ENCODE assay signal across 8 cellular contexts in genomic region chr20:23362392-23363256, GRCh38. TPM values are rescaled to one million over a fixed set of nuclear protein-coding genes. Genes with fewer than 3 reads are reported as not detected.
DNase-seq lines count a peak whose midpoint lies in the region; ATAC-seq and TF ChIP-seq lines count a peak whose summit lies in the region.

No MANE protein-coding gene starts in this region.

- H3K9me3 ChIP-seq in thyroid gland, result no peaks in the 10 kb centered on the region

- 6 to 15% methylated on average over 13 to 26 of the region's 50 CpGs for WGBS in thyroid gland, 2 donors

- H3K4me1 ChIP-seq in thyroid gland, result peaks cover 33 to 34% of the 10 kb centered on the region in 2 donors

- H3K36me3 ChIP-seq in thyroid gland, result peaks cover 11 to 16% of the 10 kb centered on the region in 2 donors

- peak; percentile 80 for DNase-seq in AML-193 (lab: John Stamatoyannopoulos, UW)
- DNase-seq in dorsolateral prefrontal cortex, result peak in 2 of 10 donors; percentile 23 to 27
- DNase-seq in lung microvascular endothelial cell (ENCODE audit: low read depth in 2 of 2), result peak; percentile 52 to 54
- DNase-seq in thyroid gland, result peak; percentile 38 to 51
- no peak for DNase-seq in DMS153 treated with DMSO at 0.1 percent for 48 hours (lab: John Stamatoyannopoulos, UW; ENCODE audit: unreplicated experiment)

- peak; percentile 19 for ATAC-seq in GM18907 (IDR thresholded peaks at IDR 0.05; ENCODE audit: unreplicated experiment)
- ATAC-seq in HG03432 (IDR thresholded peaks at IDR 0.05; ENCODE audit: unreplicated experiment), result peak; percentile 17
- peak; percentile 34 for ATAC-seq in SK-N-SH treated with all-trans-retinoic acid at 6 μM for 48 hours

- peak overlapping the region; percentile 66 to 100 (median 99) for H3K27ac ChIP-seq in dorsolateral prefrontal cortex
- peak overlapping the region; percentile 70 to 94 (median 86) for H3K27ac ChIP-seq in thyroid gland

- H3K4me3 ChIP-seq in dorsolateral prefrontal cortex (peak overlapping the region; percentile 70 to 99 (median 91)), thyroid gland (replicated peaks in 1 of 3) (peak overlapping the region; percentile 31 to 91 (median 67))

- no peak for TF ChIP-seq CTCF in dorsolateral prefrontal cortex (IDR thresholded peaks at IDR 0.05 in 54 of 56, conservative IDR thresholded peaks at IDR 0.05 in 2 of 56; ENCODE audit: low read depth in 1 of 56, partially characterized antibody in 56 of 56)
- TF ChIP-seq CTCF in thyroid gland (IDR thresholded peaks at IDR 0.05), result no peak

- intact Hi-C loops in dorsolateral prefrontal cortex (cut with DNase I) (loop anchor here (2.0 to 5.0 kb wide), 3 partner anchors 58 to 80 kb away; partner anchors contain the start of gene NAPB (in 2 of the 2)), thyroid gland (cut with DNase I) (loop anchor here (5.0 kb wide), 1 partner anchor 60 kb away; the partner anchor contains the start of gene NAPB)

- H3K27me3 ChIP-seq in dorsolateral prefrontal cortex (no peaks in the 10 kb centered on the region), thyroid gland (no peaks in the 10 kb centered on the region)

- TF ChIP-seq POLR2A in thyroid gland (IDR thresholded peaks at IDR 0.05), result no peak

TF ChIP-seq in SK-N-SH treated with all-trans-retinoic acid at 6 μM for 48 hours, 23 proteins besides CTCF, POLR2A, EP300 and RAD21:
- no peak for TF ChIP-seq TSHZ2 (CRISPR knock-in tag; IDR thresholded peaks at IDR 0.05)
- no peak for TF ChIP-seq ZC3H10 (CRISPR knock-in tag; IDR thresholded peaks at IDR 0.05)
- TF ChIP-seq ESRRG (CRISPR knock-in tag; IDR thresholded peaks at IDR 0.05), result no peak
- TF ChIP-seq GLIS3 (CRISPR knock-in tag; IDR thresholded peaks at IDR 0.05), result no peak
- no peak for TF ChIP-seq POU6F1 (CRISPR knock-in tag; IDR thresholded peaks at IDR 0.05; ENCODE audit: borderline replicate concordance, low read depth)
- TF ChIP-seq RARB (CRISPR knock-in tag; IDR thresholded peaks at IDR 0.05), result no peak
- TF ChIP-seq TCF4 (CRISPR knock-in tag; IDR thresholded peaks at IDR 0.05; ENCODE audit: borderline replicate concordance), result no peak
- TF ChIP-seq ISL1 (CRISPR knock-in tag; IDR thresholded peaks at IDR 0.05), result no peak
- TF ChIP-seq CSDC2 (CRISPR knock-in tag; IDR thresholded peaks at IDR 0.05), result no peak
- TF ChIP-seq ZNF565 (CRISPR knock-in tag; conservative IDR thresholded peaks at IDR 0.05; ENCODE audit: low read depth), result no peak
- no peak for TF ChIP-seq ZNF8 (CRISPR knock-in tag; IDR thresholded peaks at IDR 0.05)
- TF ChIP-seq CSRNP3 (CRISPR knock-in tag; IDR thresholded peaks at IDR 0.05), result no peak
- no peak for TF ChIP-seq ZNF70 (CRISPR knock-in tag; IDR thresholded peaks at IDR 0.05)
- no peak for TF ChIP-seq ZFP30 (CRISPR knock-in tag; IDR thresholded peaks at IDR 0.05)
- TF ChIP-seq PPARA (CRISPR knock-in tag; IDR thresholded peaks at IDR 0.05; ENCODE audit: borderline replicate concordance), result no peak

RNA-seq across cellular contexts. Expression of gene GZF1, which starts 0.6 kb away (rescaled TPM):
- total RNA-seq in dorsolateral prefrontal cortex (10 to 100 TPM; 16.7 to 45.4 (median 26.8) TPM), lung microvascular endothelial cell (9.6 and 18.8 TPM in 2 replicates), thyroid gland (10 to 100 TPM; 13.8 to 29.0 (median 15.4) TPM)

RNA-seq across cellular contexts. Expression of gene NXT1, which starts 12.0 kb away (rescaled TPM):
- total RNA-seq in dorsolateral prefrontal cortex, result 10 to 100 TPM in 4 of 120 experiments, 1 to 10 TPM in 116; 3.2 to 13.1 (median 6.7) TPM
- 20.5 and 29.4 TPM in 2 replicates for total RNA-seq in lung microvascular endothelial cell
- 10 to 100 TPM; 27.2 to 50.8 (median 37.2) TPM for total RNA-seq in thyroid gland

RNA-seq across cellular contexts. Expression of gene NAPB, which starts 58.7 kb away (rescaled TPM):
- total RNA-seq in dorsolateral prefrontal cortex (100 to 1,000 TPM in 116 of 120 experiments, 10 to 100 TPM in 4; 68.5 to 495 (median 303) TPM), lung microvascular endothelial cell (3.1 and 6.5 TPM in 2 replicates), thyroid gland (10 to 100 TPM; 22.7 to 32.1 (median 26.9) TPM)
